Comparison of ENCODE assay signal across 31 cellular contexts in the genomic region with DNA sequence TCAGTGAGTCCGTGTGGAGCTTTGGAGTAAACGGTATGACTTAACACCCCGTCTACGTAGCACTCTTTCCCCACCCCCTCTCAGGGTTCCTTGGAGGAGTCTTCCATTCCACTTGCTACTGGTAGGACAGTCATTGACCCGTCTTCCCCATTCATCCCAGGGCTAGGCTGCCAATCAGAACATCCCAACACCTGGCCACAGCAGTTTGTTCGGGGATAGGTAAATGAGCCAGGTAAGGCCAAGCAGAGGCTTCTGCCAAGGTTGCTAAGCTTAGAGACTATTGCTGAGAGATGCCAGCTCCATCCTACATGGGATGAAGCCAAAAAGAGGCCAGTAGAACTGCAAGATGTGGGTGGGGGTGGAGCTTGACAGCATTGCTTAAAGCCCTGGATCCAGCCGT.
"Had no signal": no experiment of that assay in that cellular context is flagged by ENCODE, and none has a peak within 500 bp of the region (broad histone marks: within the 10 kb centered on the region; RNA-seq: fewer than 3 reads in every experiment).

No MANE protein-coding gene starts in this region.

- H3K36me3 ChIP-seq: adrenal gland, breast epithelium, SJCRH30, WERI-Rb-1 had no signal

- H3K27me3 ChIP-seq: adrenal gland, body of pancreas, breast epithelium, SJCRH30 had no signal

- H3K4me1 ChIP-seq: adrenal gland, body of pancreas, breast epithelium had no signal

- ATAC-seq: activated CD8-positive, alpha-beta T cell treated with anti-CD3 and anti-CD28 coated beads for 36 hours; activated naive CD4-positive, alpha-beta T cell treated with anti-CD3 and anti-CD28 coated beads, Interleukin-2, amount 50 U/mL, for 72 hours; body of pancreas; PC-3 had no signal

- H3K9me3 Mint-ChIP-seq: activated CD4-positive, alpha-beta T cell treated with anti-CD3 and anti-CD28 coated beads, Interleukin-2, amount 10 ng/mL, durations not matched to agents 24 days and 14 days; activated CD8-positive, alpha-beta T cell treated with anti-CD3 and anti-CD28 coated beads for 36 hours; activated naive CD4-positive, alpha-beta T cell treated with anti-CD3 and anti-CD28 coated beads for 36 hours; activated naive CD4-positive, alpha-beta T cell treated with anti-CD3 and anti-CD28 coated beads, Interleukin-2, amount 50 U/mL, for 72 hours; activated T-cell treated with anti-CD3 and anti-CD28 coated beads, Interleukin-2, amount 50 U/mL, for 24 hours; activated T-helper 1 cell treated with anti-CD3 and anti-CD28 coated beads, Interleukin-12 subunit alpha, Interleukin-12 subunit beta, Interleukin-2, Interleukin-4 antibody, amounts not matched to agents 30 ng/mL and 10 ng/mL and 1 ng/mL, durations not matched to agents 14 hours and 24 hours and 36 hours had no signal

- H3K4me3 Mint-ChIP-seq: activated CD4-positive, alpha-beta T cell treated with anti-CD3 and anti-CD28 coated beads, Interleukin-2, amount 10 ng/mL, durations not matched to agents 24 days and 14 days; activated CD8-positive, alpha-beta T cell treated with anti-CD3 and anti-CD28 coated beads for 36 hours; activated naive CD4-positive, alpha-beta T cell treated with anti-CD3 and anti-CD28 coated beads for 36 hours; activated T-cell treated with anti-CD3 and anti-CD28 coated beads, Interleukin-2, amount 50 U/mL, for 24 hours; activated T-helper 1 cell treated with anti-CD3 and anti-CD28 coated beads, Interleukin-12 subunit alpha, Interleukin-12 subunit beta, Interleukin-2, Interleukin-4 antibody, amounts not matched to agents 30 ng/mL and 10 ng/mL and 1 ng/mL, durations not matched to agents 14 hours and 24 hours and 36 hours had no signal

- H3K4me2 ChIP-seq: KMS-11 had no signal

- H3K36me3 Mint-ChIP-seq: activated naive CD4-positive, alpha-beta T cell treated with anti-CD3 and anti-CD28 coated beads, Interleukin-2, amount 50 U/mL, for 72 hours had no signal

- DNase-seq: activated CD4-positive, alpha-beta T cell treated with anti-CD3 and anti-CD28 coated beads, Interleukin-2, amount 10 ng/mL, durations not matched to agents 24 days and 14 days; activated CD4-positive, alpha-beta T cell treated with anti-CD3 and anti-CD28 coated beads, Interleukin-2, amount 50 U/mL, for 4 hours; activated CD8-positive, alpha-beta T cell treated with anti-CD3 and anti-CD28 coated beads for 36 hours; activated gamma-delta T cell treated with Interleukin-2 at 50 U/mL for 16 hours; activated naive CD4-positive, alpha-beta T cell treated with anti-CD3 and anti-CD28 coated beads for 36 hours; activated T-cell treated with anti-CD3 and anti-CD28 coated beads, Interleukin-2, amount 50 U/mL, for 24 hours; body of pancreas; caudate nucleus; MM.1S; MV-4-11; NCI-H1092; NCI-H146; NCI-H187; NCI-H2029 treated with DMSO at 0.1 percent for 48 hours; NCI-H2107; NCI-H2171; NCI-H510A; NCI-H526; NCI-H748 treated with DMSO at 0.1 percent for 48 hours; NK-92 treated with Interleukin-12 subunit alpha and Interleukin-12 subunit beta, amount 100 ng/mL, for 24 hours; PC-3; SHP77; SJCRH30; T1000; WERI-Rb-1 had no signal

- H3K4me3 ChIP-seq: adrenal gland, body of pancreas, breast epithelium, SJCRH30, SK-N-MC had no signal

- H3K27ac Mint-ChIP-seq: activated CD4-positive, alpha-beta T cell treated with anti-CD3 and anti-CD28 coated beads, Interleukin-2, amount 10 ng/mL, durations not matched to agents 24 days and 14 days; activated CD8-positive, alpha-beta T cell treated with anti-CD3 and anti-CD28 coated beads for 36 hours; activated naive CD4-positive, alpha-beta T cell treated with anti-CD3 and anti-CD28 coated beads for 36 hours; activated naive CD4-positive, alpha-beta T cell treated with anti-CD3 and anti-CD28 coated beads, Interleukin-2, amount 50 U/mL, for 72 hours; activated T-cell treated with anti-CD3 and anti-CD28 coated beads, Interleukin-2, amount 50 U/mL, for 24 hours; activated T-helper 1 cell treated with anti-CD3 and anti-CD28 coated beads, Interleukin-12 subunit alpha, Interleukin-12 subunit beta, Interleukin-2, Interleukin-4 antibody, amounts not matched to agents 30 ng/mL and 10 ng/mL and 1 ng/mL, durations not matched to agents 14 hours and 24 hours and 36 hours had no signal

- H3K9ac ChIP-seq: KMS-11 had no signal

- H3K9me3 ChIP-seq: adrenal gland, body of pancreas, breast epithelium, SJCRH30 had no signal

- H3K27ac ChIP-seq: adrenal gland, body of pancreas, breast epithelium, KMS-11, SJCRH30, SK-N-MC, WERI-Rb-1 had no signal

- H3K27me3 Mint-ChIP-seq: activated CD4-positive, alpha-beta T cell treated with anti-CD3 and anti-CD28 coated beads, Interleukin-2, amount 10 ng/mL, durations not matched to agents 24 days and 14 days; activated CD8-positive, alpha-beta T cell treated with anti-CD3 and anti-CD28 coated beads for 36 hours; activated T-cell treated with anti-CD3 and anti-CD28 coated beads, Interleukin-2, amount 50 U/mL, for 24 hours had no signal
